In genomic region chr15:90062729-90063684, GRCh38 we compare ENCODE assay signal across 8 cellular contexts. TPM values are rescaled to one million over a fixed set of nuclear protein-coding genes. Genes with fewer than 3 reads are reported as not detected.
A peak's percentile ranks its signal among the peaks of the same experiment; 100 is the strongest.
DNase-seq lines count a peak whose midpoint lies in the region; ATAC-seq and TF ChIP-seq lines count a peak whose summit lies in the region.

No MANE protein-coding gene starts in this region.

- H3K4me1 ChIP-seq in heart left ventricle (peaks cover 3 to 81% (median 56%) of the 10 kb centered on the region in 12 donors), mucosa of stomach (ENCODE audit: control insufficient read depth, insufficient read depth, low read length) (peaks cover 39% of the 10 kb centered on the region), upper lobe of right lung (peaks cover 82% of the 10 kb centered on the region)

- H3K27ac ChIP-seq in heart left ventricle: peak overlapping the region in 11 of 12 donors; percentile 51 to 90 (median 83)
- H3K27ac ChIP-seq in caudate nucleus (ENCODE audit: low read depth, low read length): peak overlapping the region; percentile 77
- H3K27ac ChIP-seq in upper lobe of right lung: peak overlapping the region; percentile 87

- peak in 1 of 5 donors; percentile 63 for DNase-seq in heart left ventricle
- no peak for DNase-seq in left cardiac atrium
- DNase-seq in caudate nucleus (lab: John Stamatoyannopoulos, UW): no peak
- no peak for DNase-seq in upper lobe of right lung
- DNase-seq in superior temporal gyrus (ENCODE audit: extremely low spot score): no peak
- no peak for DNase-seq in DMS114 treated with DMSO at 0.1 percent for 48 hours (lab: John Stamatoyannopoulos, UW; ENCODE audit: unreplicated experiment)

- H3K36me3 ChIP-seq in heart left ventricle (peaks cover 0 to 12% (median 6%) of the 10 kb centered on the region in 9 donors), mucosa of stomach (ENCODE audit: control insufficient read depth, insufficient read depth, low read length) (no peaks in the 10 kb centered on the region), upper lobe of right lung (peaks cover 6% of the 10 kb centered on the region)

- H3K9me3 ChIP-seq in heart left ventricle (no peaks in the 10 kb centered on the region), mucosa of stomach (ENCODE audit: control insufficient read depth, low read length) (no peaks in the 10 kb centered on the region), upper lobe of right lung (no peaks in the 10 kb centered on the region)

- H3K9ac ChIP-seq in mucosa of stomach (ENCODE audit: low read length): peak overlapping the region; percentile 77

- no peak for TF ChIP-seq POLR2A in heart left ventricle (IDR thresholded peaks at IDR 0.05)

- no peaks in the 10 kb centered on the region for H3K27me3 ChIP-seq in heart left ventricle
- H3K27me3 ChIP-seq in mucosa of stomach (ENCODE audit: control insufficient read depth, insufficient read depth, low read length): no peaks in the 10 kb centered on the region
- no peaks in the 10 kb centered on the region for H3K27me3 ChIP-seq in upper lobe of right lung

- 75 to 81% (median 80%) methylated on average over 19 to 28 of the region's 28 CpGs for WGBS in heart left ventricle, 4 donors

- ATAC-seq in heart left ventricle: no peak
- no peak for ATAC-seq in left cardiac atrium
- peak; percentile 20 for ATAC-seq in upper lobe of right lung
- ATAC-seq in GM18909 (IDR thresholded peaks at IDR 0.05; ENCODE audit: poor library complexity, unreplicated experiment): no peak

- TF ChIP-seq CTCF in heart left ventricle (IDR thresholded peaks at IDR 0.05): no peak
- TF ChIP-seq CTCF in upper lobe of right lung (IDR thresholded peaks at IDR 0.05): no peak

- intact Hi-C loops in heart left ventricle (cut with DNase I) (loop anchor here in 2 of 10 donors (5.0 to 10.0 kb wide), 2 partner anchors 58 to 301 kb away; partner anchors contain the start of gene ZNF710 (in 1 of the 2)), left cardiac atrium (cut with DNase I) (no loop called here), upper lobe of right lung (cut with DNase I) (no loop called here)

- no peak overlapping the region for H3K4me3 ChIP-seq in heart left ventricle
- no peak overlapping the region for H3K4me3 ChIP-seq in mucosa of stomach (ENCODE audit: low read length)
- no peak overlapping the region for H3K4me3 ChIP-seq in upper lobe of right lung

RNA-seq across cellular contexts. Expression of gene IDH2, which starts 39.3 kb away (rescaled TPM):
- total RNA-seq in heart left ventricle (1,000 to 10,000 TPM in 2 of 9 donors, 100 to 1,000 TPM in 7; 573 to 1,258 (median 787) TPM), left cardiac atrium (100 to 1,000 TPM; 242 to 257 TPM), upper lobe of right lung (43.1 TPM)
- 100 to 1,000 TPM; 366 to 619 TPM for polyA plus RNA-seq in heart left ventricle
